In the genomic region with DNA sequence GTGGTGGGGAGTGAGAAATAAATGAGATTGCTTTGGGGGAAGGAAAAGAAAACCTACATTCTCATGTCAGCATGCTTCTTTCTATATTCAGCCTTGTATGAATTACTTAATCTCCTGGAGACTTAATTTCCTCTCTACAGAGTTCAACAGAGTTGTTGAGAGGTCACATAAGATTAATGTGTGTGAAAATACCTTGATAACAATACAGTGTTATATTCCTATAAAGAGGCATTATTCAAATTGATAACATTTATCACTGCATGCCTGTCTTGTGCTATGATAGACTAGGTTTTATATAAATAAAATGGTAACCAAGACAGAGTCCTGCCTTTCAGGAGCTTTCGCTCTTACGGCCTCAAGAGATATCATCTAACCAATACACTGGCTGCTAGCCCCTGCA, we compare ENCODE assay signal across 30 cellular contexts. TPM values are rescaled to one million over a fixed set of nuclear protein-coding genes. Genes with fewer than 3 reads are reported as not detected.
"Had no signal": no experiment of that assay in that cellular context is flagged by ENCODE, and none has a peak within 500 bp of the region (broad histone marks: within the 10 kb centered on the region; RNA-seq: fewer than 3 reads in every experiment).

No MANE protein-coding gene starts in this region.

- H3K27ac Mint-ChIP-seq: activated CD4-positive, alpha-beta T cell treated with anti-CD3 and anti-CD28 coated beads for 36 hours; activated CD8-positive, alpha-beta memory T cell treated with anti-CD3 and anti-CD28 coated beads, Interleukin-2, amount 10 ng/mL, durations not matched to agents 7 days and 5 days; activated CD8-positive, alpha-beta T cell treated with anti-CD3 and anti-CD28 coated beads, Interleukin-2, amount 10 ng/mL, durations not matched to agents 7 days and 5 days; activated naive CD8-positive, alpha-beta T cell; activated T-cell treated with anti-CD3 and anti-CD28 coated beads, Interleukin-2, amount 50 U/mL, for 72 hours; stimulated activated naive CD8-positive, alpha-beta T cell treated with anti-CD3 and anti-CD28 coated beads, Interleukin-15, Interleukin-2, amounts not matched to agents 100 ng/mL and 50 ng/mL, for 24 hours; type B pancreatic cell had no signal

- ATAC-seq: activated CD4-positive, alpha-beta T cell treated with anti-CD3 and anti-CD28 coated beads for 36 hours; activated CD8-positive, alpha-beta memory T cell treated with anti-CD3 and anti-CD28 coated beads, Interleukin-2, amount 10 ng/mL, durations not matched to agents 7 days and 5 days; activated CD8-positive, alpha-beta T cell treated with anti-CD3 and anti-CD28 coated beads, Interleukin-2, amount 10 ng/mL, durations not matched to agents 7 days and 5 days; activated T-cell treated with anti-CD3 and anti-CD28 coated beads, Interleukin-2, amount 50 U/mL, for 72 hours; mucosa of descending colon; right cardiac atrium had no signal

- H3K27ac ChIP-seq: brain microvascular endothelial cell, epithelial cell of prostate, esophagus squamous epithelium, left ventricle myocardium inferior, thoracic aorta, uterus had no signal

- H3K36me3 ChIP-seq: esophagus squamous epithelium, left ventricle myocardium inferior, thoracic aorta, uterus had no signal

- H3K9me3 Mint-ChIP-seq: neural crest cell; stimulated activated naive CD8-positive, alpha-beta T cell treated with anti-CD3 and anti-CD28 coated beads, Interleukin-15, Interleukin-2, amounts not matched to agents 100 ng/mL and 50 ng/mL, for 24 hours; type B pancreatic cell had no signal

- H3K4me1 ChIP-seq: left ventricle myocardium inferior, uterus had no signal

- H3K9me3 ChIP-seq: esophagus squamous epithelium, left ventricle myocardium inferior, mucosa of descending colon, pancreas, thoracic aorta, uterus had no signal

- H3K36me3 Mint-ChIP-seq: activated CD8-positive, alpha-beta memory T cell treated with anti-CD3 and anti-CD28 coated beads, Interleukin-2, amount 10 ng/mL, durations not matched to agents 7 days and 5 days; activated naive CD8-positive, alpha-beta T cell had no signal

- FAIRE-seq: pancreas had no signal

- H3K27me3 ChIP-seq: brain microvascular endothelial cell, pancreas, uterus had no signal

- H3K4me1 Mint-ChIP-seq: activated CD4-positive, alpha-beta T cell treated with anti-CD3 and anti-CD28 coated beads for 36 hours; activated CD8-positive, alpha-beta memory T cell treated with anti-CD3 and anti-CD28 coated beads, Interleukin-2, amount 10 ng/mL, durations not matched to agents 7 days and 5 days had no signal

- H3K4me3 Mint-ChIP-seq: activated CD4-positive, alpha-beta T cell treated with anti-CD3 and anti-CD28 coated beads for 36 hours; activated CD8-positive, alpha-beta memory T cell treated with anti-CD3 and anti-CD28 coated beads, Interleukin-2, amount 10 ng/mL, durations not matched to agents 7 days and 5 days; activated CD8-positive, alpha-beta T cell treated with anti-CD3 and anti-CD28 coated beads, Interleukin-2, amount 10 ng/mL, durations not matched to agents 7 days and 5 days; activated naive CD8-positive, alpha-beta T cell; activated T-cell treated with anti-CD3 and anti-CD28 coated beads, Interleukin-2, amount 50 U/mL, for 72 hours; neural crest cell; stimulated activated naive CD8-positive, alpha-beta T cell treated with anti-CD3 and anti-CD28 coated beads, Interleukin-15, Interleukin-2, amounts not matched to agents 100 ng/mL and 50 ng/mL, for 24 hours had no signal

- DNase-seq: activated CD4-positive, alpha-beta T cell treated with anti-CD3 and anti-CD28 coated beads for 36 hours; activated CD4-positive, CD25-positive, alpha-beta regulatory T cell; activated CD8-positive, alpha-beta memory T cell treated with anti-CD3 and anti-CD28 coated beads, Interleukin-2, amount 10 ng/mL, durations not matched to agents 7 days and 5 days; activated CD8-positive, alpha-beta T cell treated with anti-CD3 and anti-CD28 coated beads, Interleukin-2, amount 10 ng/mL, durations not matched to agents 7 days and 5 days; activated naive CD4-positive, alpha-beta T cell; activated T-cell treated with anti-CD3 and anti-CD28 coated beads for 4 hours; activated T-cell treated with anti-CD3 and anti-CD28 coated beads, Interleukin-2, amount 50 U/mL, for 72 hours; anterior cingulate cortex; brain microvascular endothelial cell; caudate nucleus; esophagus squamous epithelium; foreskin melanocyte; glutamatergic neuron; islet precursor cell; left ventricle myocardium inferior; mesendoderm; mucosa of descending colon; nucleus accumbens; pancreas; right cardiac atrium; stimulated activated CD4-positive, alpha-beta T cell treated with anti-CD3 and anti-CD28 coated beads, Interleukin-2, amount 100 ng/mL, for 48 hours; T-helper 1 cell; uterus had no signal

- H3K4me3 ChIP-seq: esophagus squamous epithelium, left ventricle myocardium inferior, lung, mucosa of descending colon, pancreas, thoracic aorta, uterus had no signal

RNA-seq across cellular contexts. Expression of gene FLRT2, which starts 9.6 kb away (rescaled TPM):
- total RNA-seq: activated CD4-positive, alpha-beta T cell treated with anti-CD3 and anti-CD28 coated beads for 36 hours; activated CD8-positive, alpha-beta memory T cell treated with anti-CD3 and anti-CD28 coated beads, Interleukin-2, amount 10 ng/mL, durations not matched to agents 7 days and 5 days; activated CD8-positive, alpha-beta T cell treated with anti-CD3 and anti-CD28 coated beads, Interleukin-2, amount 10 ng/mL, durations not matched to agents 7 days and 5 days; activated T-cell treated with anti-CD3 and anti-CD28 coated beads, Interleukin-2, amount 50 U/mL, for 72 hours had no signal
